Comparison of ENCODE assay signal across 10 cellular contexts in the genomic region with DNA sequence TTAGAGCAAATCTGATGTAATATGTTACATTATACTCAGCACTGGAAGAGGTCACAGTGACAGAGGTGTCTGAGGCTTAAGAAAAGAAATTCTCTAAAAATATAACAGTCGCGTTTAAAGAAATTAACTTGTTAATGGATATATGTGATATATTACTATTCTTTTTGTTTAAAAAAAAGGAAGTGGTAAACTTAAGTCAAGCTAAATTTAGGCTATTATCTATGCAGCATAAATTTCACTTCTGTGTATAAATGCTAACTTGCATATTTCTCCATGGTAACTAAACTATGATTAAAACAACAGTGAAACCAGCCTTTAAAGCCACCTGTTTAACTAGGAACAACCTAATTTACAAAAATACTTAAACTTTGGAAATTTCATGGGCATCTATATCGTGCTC.
DNase-seq lines count a peak whose midpoint lies in the region; ATAC-seq and TF ChIP-seq lines count a peak whose summit lies in the region.
"Had no signal": no experiment of that assay in that cellular context is flagged by ENCODE, and none has a peak within 500 bp of the region (broad histone marks: within the 10 kb centered on the region; RNA-seq: fewer than 3 reads in every experiment).

No MANE protein-coding gene starts in this region.

- peak overlapping the region; percentile 95 for H3K27ac ChIP-seq in Karpas-422 (ENCODE audit: low read length)
- no peak overlapping the region for H3K27ac ChIP-seq in A673 (ENCODE audit: low read depth, low read length, poor library complexity, severe bottlenecking)
- no peak overlapping the region for H3K27ac ChIP-seq in smooth muscle cell (ENCODE audit: low read depth)
- H3K27ac ChIP-seq: brain microvascular endothelial cell, SJSA1, vagina had no signal

- ATAC-seq in GM18909 (IDR thresholded peaks at IDR 0.05; ENCODE audit: poor library complexity, unreplicated experiment): peak; percentile 80
- peak; percentile 68 for ATAC-seq in HG02623 (IDR thresholded peaks at IDR 0.05; ENCODE audit: unreplicated experiment)
- peak; percentile 75 to 76 for ATAC-seq in naive B cell (ENCODE audit: low read depth in 2 of 2)

- no peaks in the 10 kb centered on the region for H3K9me2 ChIP-seq in Karpas-422 (replicated peaks; ENCODE audit: insufficient read depth, low read length)

- H3K36me3 Mint-ChIP-seq in naive B cell: no peaks in the 10 kb centered on the region

- H3K4me1 ChIP-seq in Karpas-422 (ENCODE audit: low read length): peaks cover 89% of the 10 kb centered on the region
- peaks cover 16% of the 10 kb centered on the region for H3K4me1 ChIP-seq in A673 (ENCODE audit: insufficient read depth, low read length, poor library complexity, severe bottlenecking)
- peaks cover 14% of the 10 kb centered on the region for H3K4me1 ChIP-seq in smooth muscle cell (ENCODE audit: low read depth)

- CTCF ChIA-PET in A673 (lab: Charles Lee): no interaction called here

- no peaks in the 10 kb centered on the region for H3K27me3 ChIP-seq in Karpas-422 (ENCODE audit: low read length)
- H3K27me3 ChIP-seq in A673 (replicated peaks; ENCODE audit: insufficient read depth, low read depth, low read length, poor library complexity): no peaks in the 10 kb centered on the region
- no peaks in the 10 kb centered on the region for H3K27me3 ChIP-seq in smooth muscle cell (ENCODE audit: low read depth)
- H3K27me3 ChIP-seq: brain microvascular endothelial cell, SJSA1, vagina had no signal

- H2AFZ ChIP-seq in Karpas-422 (ENCODE audit: low read length): no peak overlapping the region
- no peak overlapping the region for H2AFZ ChIP-seq in smooth muscle cell (ENCODE audit: low read depth)

- no peaks in the 10 kb centered on the region for H3K9me3 Mint-ChIP-seq in naive B cell

- H3K4me3 ChIP-seq in Karpas-422 (ENCODE audit: low read length) (peak overlapping the region; percentile 54), A673 (ENCODE audit: low read depth, low read length, poor library complexity, severe bottlenecking) (no peak overlapping the region), smooth muscle cell (no peak overlapping the region)
- H3K4me3 ChIP-seq: SJSA1, vagina had no signal

- BruUV-seq in A673 (replicated peaks; lab: Mats Ljungman, UMichigan): no TSS peak

- H3K4me3 Mint-ChIP-seq in naive B cell: peak overlapping the region; percentile 66 to 91 (median 85)

- H3K36me3 ChIP-seq in Karpas-422 (ENCODE audit: insufficient read depth, low read length) (0 out of 2 replicates have a peak, but pooled peaks cover 3% of the 10 kb centered on the region), A673 (ENCODE audit: insufficient read depth, low read length, poor library complexity, severe bottlenecking) (no peaks in the 10 kb centered on the region), smooth muscle cell (ENCODE audit: low read depth) (no peaks in the 10 kb centered on the region)
- H3K36me3 ChIP-seq: brain microvascular endothelial cell, SJSA1, vagina had no signal

- DNase-seq in Karpas-422: peak; percentile 96
- DNase-seq in naive B cell: peak; percentile 75
- no peak for DNase-seq in T1000 (lab: John Stamatoyannopoulos, UW)
- DNase-seq in A673 (ENCODE audit: low spot score): no peak
- no peak for DNase-seq in smooth muscle cell (lab: John Stamatoyannopoulos, UW; ENCODE audit: unreplicated experiment)
- DNase-seq: brain microvascular endothelial cell had no signal

- TF ChIP-seq CTCF in A673 (conservative IDR thresholded peaks at IDR 0.05; ENCODE audit: low read depth, low read length) (no peak), smooth muscle cell (IDR thresholded peaks at IDR 0.05; ENCODE audit: borderline replicate concordance, insufficient read depth, poor library complexity, severe bottlenecking) (no peak)

- H3K27me3 Mint-ChIP-seq in naive B cell: no peaks in the 10 kb centered on the region

- intact Hi-C loops in A673 (cut with micrococcal nuclease; ENCODE audit: unreplicated experiment): loop anchor here (10.0 kb wide), 1 partner anchor 167 kb away; no protein-coding TSS in a partner anchor

- WGBS in smooth muscle cell (ENCODE audit: low lambda C conversion rate): 96% methylated on average over 3 of the region's 3 CpGs

- H3K9me3 ChIP-seq in Karpas-422 (ENCODE audit: low read length): no peaks in the 10 kb centered on the region
- no peaks in the 10 kb centered on the region for H3K9me3 ChIP-seq in A673 (ENCODE audit: low read depth, low read length, poor library complexity, severe bottlenecking)
- no peaks in the 10 kb centered on the region for H3K9me3 ChIP-seq in smooth muscle cell (replicated peaks; ENCODE audit: low read depth)
- H3K9me3 ChIP-seq: SJSA1, vagina had no signal

- POLR2A ChIA-PET in A673 (lab: Charles Lee; ENCODE audit: low non-redundant PET): no interaction called here

- peak overlapping the region; percentile 96 to 100 (median 100) for H3K27ac Mint-ChIP-seq in naive B cell

- H3K9ac ChIP-seq in Karpas-422 (ENCODE audit: low read length): peak overlapping the region; percentile 71
- H3K9ac ChIP-seq in smooth muscle cell (ENCODE audit: low read depth): no peak overlapping the region

- peaks cover 86% of the 10 kb centered on the region for H3K79me2 ChIP-seq in Karpas-422 (ENCODE audit: low read length)
- H3K79me2 ChIP-seq in smooth muscle cell (ENCODE audit: low read depth): peaks cover 9% of the 10 kb centered on the region

- H4K20me1 ChIP-seq in Karpas-422 (ENCODE audit: insufficient read depth, low read depth, low read length): no peaks in the 10 kb centered on the region; the same call in 1 of the 2 replicates
- no peaks in the 10 kb centered on the region for H4K20me1 ChIP-seq in smooth muscle cell (ENCODE audit: low read depth)

- no peaks in the 10 kb centered on the region for H3F3A ChIP-seq in smooth muscle cell (ENCODE audit: low read depth)

- H3K4me2 ChIP-seq in Karpas-422 (ENCODE audit: low read depth, low read length, poor library complexity, severe bottlenecking): peak overlapping the region; percentile 87
- no peak overlapping the region for H3K4me2 ChIP-seq in smooth muscle cell

- H3K4me1 Mint-ChIP-seq in naive B cell: peaks cover 46 to 87% (median 57%) of the 10 kb centered on the region in 3 donors

Comparison
In these comparisons a context has a peak if more than half of its experiments do, and no peak if none do; other contexts are left out.
1. DNase-seq: peak in Karpas-422 (single experiment) and naive B cell (single experiment); none in T1000 (single experiment), A673 (single experiment) and smooth muscle cell (single experiment).
2. Peak in every context shown above with its lines, with median percentiles within 50 percentile points of each other: ATAC-seq.